ENCODE assay signal across 12 cellular contexts in genomic region chr1:23101101-23101827, GRCh38.
A peak's percentile ranks its signal among the peaks of the same experiment; 100 is the strongest.
DNase-seq lines count a peak whose midpoint lies in the region; ATAC-seq, FAIRE-seq and TF ChIP-seq lines count a peak whose summit lies in the region.
"Had no signal": no experiment of that assay in that cellular context is flagged by ENCODE, and none has a peak within 500 bp of the region (broad histone marks: within the 10 kb centered on the region; RNA-seq: fewer than 3 reads in every experiment).

No MANE protein-coding gene starts in this region.

- H3K4me3 Mint-ChIP-seq in astrocyte (ENCODE audit: unreplicated experiment) = peak overlapping the region; percentile 55
- H3K4me3 Mint-ChIP-seq: activated B cell treated with CpG ODN at 0.5 μM for 24 hours had no signal

- peak overlapping the region; percentile 64 for H3K9ac ChIP-seq in astrocyte (ENCODE audit: low read length)

- FAIRE-seq in astrocyte (lab: Jason Lieb, UNC) = no peak

- H3K27ac ChIP-seq in astrocyte (ENCODE audit: low read depth, low read length) (peak overlapping the region; percentile 85), tibial artery (peak overlapping the region; percentile 12 to 23)
- H3K27ac ChIP-seq: prostate gland had no signal

- intact Hi-C loops in tibial artery (cut with DNase I; ENCODE audit: low total_unique reads) = no loop called here

- H3K27me3 ChIP-seq in astrocyte (ENCODE audit: insufficient read depth, low read length) (no peaks in the 10 kb centered on the region), tibial artery (no peaks in the 10 kb centered on the region)

- no peaks in the 10 kb centered on the region for H3K9me3 Mint-ChIP-seq in astrocyte (ENCODE audit: unreplicated experiment)
- H3K9me3 Mint-ChIP-seq: activated B cell treated with CpG ODN at 0.5 μM for 24 hours had no signal

- H3K4me1 Mint-ChIP-seq in astrocyte (ENCODE audit: low read depth, unreplicated experiment) = peaks cover 61% of the 10 kb centered on the region

- no peaks in the 10 kb centered on the region for H3K27me3 Mint-ChIP-seq in astrocyte (ENCODE audit: low read depth, unreplicated experiment)
- H3K27me3 Mint-ChIP-seq: activated B cell treated with CpG ODN at 0.5 μM for 24 hours had no signal

- peaks cover 55% of the 10 kb centered on the region for H3K4me1 ChIP-seq in astrocyte (ENCODE audit: insufficient read depth, low read length)
- peaks cover 0 to 55% (median 34%) of the 10 kb centered on the region in 4 donors for H3K4me1 ChIP-seq in tibial artery
- H3K4me1 ChIP-seq: prostate gland had no signal

- peaks cover 6% of the 10 kb centered on the region for H3K36me3 Mint-ChIP-seq in astrocyte (ENCODE audit: low read depth, unreplicated experiment)

- H2AFZ ChIP-seq in astrocyte (ENCODE audit: low read depth, low read length) = no peak overlapping the region

- DNase-seq in M059J (ENCODE audit: low read depth) (peak; percentile 47), astrocyte (ENCODE audit: low read depth) (peak; percentile 36), kidney tubule cell (ENCODE audit: low spot score) (peak; percentile 64), tibial artery (no peak), NCI-H2171 (lab: John Stamatoyannopoulos, UW) (no peak), hypothalamus (lab: John Stamatoyannopoulos, UW) (no peak), H4 (ENCODE audit: low spot score) (no peak)
- DNase-seq: activated B cell treated with CpG ODN at 0.5 μM for 24 hours; activated naive CD4-positive, alpha-beta T cell treated with Interleukin-2 at 50 U/mL for 16 hours; NCI-H2029 treated with DMSO at 0.1 percent for 48 hours had no signal

- peaks cover 58% of the 10 kb centered on the region for H3K79me2 ChIP-seq in astrocyte (ENCODE audit: insufficient read depth, low read length)

- peak overlapping the region; percentile 65 for H3K4me2 ChIP-seq in astrocyte (ENCODE audit: low read length)

- no peak for TF ChIP-seq CTCF in astrocyte (IDR thresholded peaks at IDR 0.05; ENCODE audit: insufficient read depth, low read depth, low read length)
- no peak for TF ChIP-seq CTCF in tibial artery (IDR thresholded peaks at IDR 0.05)

- H3K36me3 ChIP-seq in astrocyte (ENCODE audit: insufficient read depth, low read length) = peaks cover 6% of the 10 kb centered on the region
- H3K36me3 ChIP-seq in tibial artery = no peaks in the 10 kb centered on the region
- H3K36me3 ChIP-seq: prostate gland had no signal

- H3K9me3 ChIP-seq in astrocyte (ENCODE audit: insufficient read depth, low read depth, low read length) = no peaks in the 10 kb centered on the region
- no peaks in the 10 kb centered on the region for H3K9me3 ChIP-seq in tibial artery
- H3K9me3 ChIP-seq: prostate gland had no signal

- ATAC-seq in HG03159 (IDR thresholded peaks at IDR 0.05; ENCODE audit: unreplicated experiment) = no peak

- peaks cover 31% of the 10 kb centered on the region for H4K20me1 ChIP-seq in astrocyte (ENCODE audit: insufficient read depth, low read length)

- peak overlapping the region; percentile 97 for H3K27ac Mint-ChIP-seq in astrocyte (ENCODE audit: unreplicated experiment)
- H3K27ac Mint-ChIP-seq: activated B cell treated with CpG ODN at 0.5 μM for 24 hours had no signal

- H3K4me3 ChIP-seq in astrocyte (ENCODE audit: insufficient read depth, low read depth, low read length) = no peak overlapping the region
- H3K4me3 ChIP-seq in tibial artery = no peak overlapping the region
- H3K4me3 ChIP-seq: prostate gland had no signal

Comparison
In these comparisons a context has a peak if more than half of its experiments do, and no peak if none do; other contexts are left out.
1. DNase-seq: peak in M059J (single experiment), astrocyte (single experiment) and kidney tubule cell (single experiment); none in tibial artery (0 of 2), NCI-H2171 (single experiment), hypothalamus (0 of 51) and H4 (single experiment).